Comparison of ENCODE assay signal across 11 cellular contexts in genomic region chr7:30308392-30308791, GRCh38. TPM values are rescaled to one million over a fixed set of nuclear protein-coding genes. Genes with fewer than 3 reads are reported as not detected.
DNase-seq lines count a peak whose midpoint lies in the region; ATAC-seq, FAIRE-seq and TF ChIP-seq lines count a peak whose summit lies in the region.
"Had no signal": no experiment of that assay in that cellular context is flagged by ENCODE, and none has a peak within 500 bp of the region (broad histone marks: within the 10 kb centered on the region; RNA-seq: fewer than 3 reads in every experiment).

No MANE protein-coding gene starts in this region.

- DNase-seq in NOMO-1 treated with DMSO at 0.1 percent for 48 hours (lab: John Stamatoyannopoulos, UW; ENCODE audit: unreplicated experiment) (peak; percentile 9), NOMO-1 (lab: John Stamatoyannopoulos, UW; ENCODE audit: unreplicated experiment in 2 of 2) (no peak), RPMI7951 (ENCODE audit: low read depth) (peak; percentile 42), HepG2 (ENCODE audit: low spot score) (no peak), esophagus squamous epithelium (lab: John Stamatoyannopoulos, UW) (no peak), ovary (no peak)
- DNase-seq: left colon; stimulated activated CD4-positive, alpha-beta T cell treated with anti-CD3 and anti-CD28 coated beads, Interleukin-15, amount 100 ng/mL, for 24 hours; WERI-Rb-1 had no signal

- no peak overlapping the region for H2AFZ ChIP-seq in HepG2 (ENCODE audit: low read length)

- in situ Hi-C loops in HepG2 (cut with HindIII; ENCODE audit: extremely low pct_ligation_motif_present, low pct_unique_long_range_greater_than_20kb): no loop called here

- H3K36me3 ChIP-seq in HepG2 (replicated peaks in 1 of 2; ENCODE audit: control insufficient read depth in 1 of 2, insufficient read depth in 2 of 2, low read length in 2 of 2) (no peaks in the 10 kb centered on the region), esophagus squamous epithelium (no peaks in the 10 kb centered on the region), ovary (no peaks in the 10 kb centered on the region)
- H3K36me3 ChIP-seq: WERI-Rb-1 had no signal

- ATAC-seq in HG03378 (IDR thresholded peaks at IDR 0.05; ENCODE audit: unreplicated experiment) (peak; percentile 57), HepG2 (no peak), GM21717 (IDR thresholded peaks at IDR 0.05; ENCODE audit: unreplicated experiment) (no peak)
- ATAC-seq: left colon had no signal

- no TSS peak for BruUV-seq in HepG2 (replicated peaks; lab: Mats Ljungman, UMichigan)

- CTCF ChIA-PET in HepG2 (lab: Yijun Ruan, JAX; ENCODE audit: low intra/inter-chr PET ratio, low total read pairs): no interaction called here

- no peaks in the 10 kb centered on the region for H4K20me1 ChIP-seq in HepG2 (ENCODE audit: insufficient read depth, low read length)

- TF ChIP-seq CTCF in HepG2 (CRISPR knock-in tag; IDR thresholded peaks at IDR 0.05) (no peak), esophagus squamous epithelium (IDR thresholded peaks at IDR 0.05) (no peak), ovary (IDR thresholded peaks at IDR 0.05) (no peak)

- H3K27me3 ChIP-seq in HepG2 (ENCODE audit: control insufficient read depth in 1 of 2, insufficient read depth in 2 of 2, low read length in 2 of 2) (no peaks in the 10 kb centered on the region), esophagus squamous epithelium (no peaks in the 10 kb centered on the region), ovary (no peaks in the 10 kb centered on the region)

- peaks cover 80% of the 10 kb centered on the region for H3K79me2 ChIP-seq in HepG2 (ENCODE audit: insufficient read depth, low read length)

- intact Hi-C loops in HepG2 (cut with micrococcal nuclease; ENCODE audit: unreplicated experiment) (no loop called here), esophagus squamous epithelium (cut with DNase I) (no loop called here), ovary (cut with DNase I) (no loop called here)

- H3K9ac ChIP-seq in HepG2 (ENCODE audit: insufficient read depth, low read depth, low read length): no peak overlapping the region

- no peak overlapping the region for H3K4me2 ChIP-seq in HepG2 (ENCODE audit: low read depth, low read length)

- no peak for TF ChIP-seq EP300 in HepG2 (IDR thresholded peaks at IDR 0.05; ENCODE audit: low read depth in 2 of 2, low read length in 2 of 2)
- TF ChIP-seq EP300 in HepG2 (CRISPR knock-in tag; IDR thresholded peaks at IDR 0.05; ENCODE audit: borderline replicate concordance): no peak
- TF ChIP-seq EP300 in ovary (IDR thresholded peaks at IDR 0.05): no peak

- H3K4me1 ChIP-seq in HepG2 (ENCODE audit: insufficient read depth, low read length) (peaks cover 42% of the 10 kb centered on the region), esophagus squamous epithelium (peaks cover 0 to 88% (median 11%) of the 10 kb centered on the region in 3 donors), ovary (ENCODE audit: insufficient read depth) (no peaks in the 10 kb centered on the region)

- no peak for TF ChIP-seq RAD21 in HepG2 (CRISPR knock-in tag; IDR thresholded peaks at IDR 0.05)

- H3K4me3 ChIP-seq in HepG2 (replicated peaks in 1 of 3; ENCODE audit: insufficient read depth in 1 of 3, low read depth in 2 of 3, low read length in 3 of 3): no peak overlapping the region
- H3K4me3 ChIP-seq in esophagus squamous epithelium: no peak overlapping the region
- H3K4me3 ChIP-seq in ovary: no peak overlapping the region

- TF ChIP-seq POLR2A in HepG2 (IDR thresholded peaks at IDR 0.05; ENCODE audit: insufficient read depth in 1 of 2, low read depth in 2 of 2, low read length in 2 of 2): no peak
- no peak for TF ChIP-seq POLR2A in esophagus squamous epithelium (IDR thresholded peaks at IDR 0.05)
- TF ChIP-seq POLR2A in ovary (IDR thresholded peaks at IDR 0.05): no peak

- FAIRE-seq in HepG2 (lab: Jason Lieb, UNC): no peak

- H3K27ac ChIP-seq in HepG2 (ENCODE audit: extremely low read length, insufficient read depth, low read length) (no peak overlapping the region), esophagus squamous epithelium (no peak overlapping the region), ovary (no peak overlapping the region)
- H3K27ac ChIP-seq: WERI-Rb-1 had no signal

- POLR2A ChIA-PET in HepG2 (lab: Yijun Ruan, JAX): no interaction called here

- 100% methylated on average over 2 of the region's 2 CpGs for whole genome bisulfite sequencing in HepG2 (ENCODE audit: low lambda C conversion rate)
- 71 to 81% methylated on average over 2 of the region's 2 CpGs for WGBS in esophagus squamous epithelium, 2 donors
- 95 to 100% (median 98%) methylated on average over 2 of the region's 2 CpGs for WGBS in ovary, 3 donors

- no peaks in the 10 kb centered on the region for H3K9me3 ChIP-seq in HepG2 (ENCODE audit: low read length)
- H3K9me3 ChIP-seq in esophagus squamous epithelium: no peaks in the 10 kb centered on the region
- no peaks in the 10 kb centered on the region for H3K9me3 ChIP-seq in ovary

TF ChIP-seq in HepG2, 621 proteins besides CTCF, POLR2A, EP300 and RAD21:
- TF ChIP-seq MAFF (IDR thresholded peaks at IDR 0.05; ENCODE audit: low read depth, low read length): peak; percentile 88
- TF ChIP-seq NFE2 (CRISPR knock-in tag; IDR thresholded peaks at IDR 0.05): peak; percentile 46; the same call in 1 of the 2 replicates
- TF ChIP-seq MAFK (conservative IDR thresholded peaks at IDR 0.05 in 1 of 2, IDR thresholded peaks at IDR 0.05 in 1 of 2; ENCODE audit: low read length in 2 of 2): peak; percentile 92 to 93
- TF ChIP-seq ZFYVE20 (CRISPR knock-in tag; IDR thresholded peaks at IDR 0.05; ENCODE audit: borderline replicate concordance, low read depth): no peak
- peak; percentile 97 for TF ChIP-seq NFE2L2 (IDR thresholded peaks at IDR 0.05; ENCODE audit: low read length)
- peak; percentile 29; the same call in 1 of the 2 replicates for TF ChIP-seq MAFG (CRISPR knock-in tag; IDR thresholded peaks at IDR 0.05)
- no peak for TF ChIP-seq LCORL (IDR thresholded peaks at IDR 0.05)
- no peak for TF ChIP-seq LCORL (CRISPR knock-in tag; IDR thresholded peaks at IDR 0.05)

RNA-seq across cellular contexts. Expression of gene ZNRF2, which starts 24.0 kb away (rescaled TPM):
- total RNA-seq in RPMI7951 (2014; rRNA removed; shearing (Covaris generic)): 15.1 and 18.8 TPM in 2 replicates
- total RNA-seq in HepG2 (2016; rRNA removed; fragmentation: Illumina TruSeq; extraction: Trizol) (6.9 and 7.7 TPM in 2 replicates), esophagus squamous epithelium (10 to 100 TPM; 19.6 to 26.3 (median 22.5) TPM), ovary (10 to 100 TPM in 6 of 7 donors, 1 to 10 TPM in 1; 9.8 to 24.8 (median 12.1) TPM)
- 3.0 and 3.2 TPM in 2 replicates for total RNA-seq in HepG2 (2016; cell fraction: cytosol; rRNA removed; fragmentation: Illumina TruSeq; extraction: Trizol; ENCODE audit: low read depth)
- 7.3 and 7.6 TPM in 2 replicates for total RNA-seq in HepG2 (2016; cell fraction: insoluble cytoplasmic fraction; rRNA removed; fragmentation: Illumina TruSeq; extraction: Trizol)
- 6.7 and 7.1 TPM in 2 replicates for total RNA-seq in HepG2 (2016; cell fraction: membrane; rRNA removed; fragmentation: Illumina TruSeq; extraction: Trizol)
- 13.5 and 14.4 TPM in 2 replicates for total RNA-seq in HepG2 (2016; cell fraction: nucleus; rRNA removed; fragmentation: Illumina TruSeq; extraction: Trizol)
- polyA plus RNA-seq in HepG2 (2011; rRNA removed) (2.6 and 3.5 TPM in 2 replicates), ovary (1 to 10 TPM; 3.0 to 8.6 TPM)
- polyA plus RNA-seq in HepG2 (2011; cell fraction: cytosol; rRNA removed): 1.8 and 2.3 TPM in 2 replicates
- 3.4 TPM in 2 replicates for polyA plus RNA-seq in HepG2 (2011; cell fraction: nucleus; rRNA removed)
- 3.9 and 4.5 TPM in 2 replicates for polyA plus RNA-seq in HepG2 (2012)
- polyA plus RNA-seq in HepG2 (2016; cell fraction: cytosol; fragmentation: Illumina TruSeq; extraction: Trizol; ENCODE audit: low read depth): 2.5 and 2.9 TPM in 2 replicates
- polyA plus RNA-seq in HepG2 (2016; cell fraction: insoluble cytoplasmic fraction; fragmentation: Illumina TruSeq; extraction: Trizol; ENCODE audit: low read depth): 8.1 and 8.6 TPM in 2 replicates
- polyA plus RNA-seq in HepG2 (2016; cell fraction: membrane; fragmentation: Illumina TruSeq; extraction: Trizol; ENCODE audit: low read depth): 5.2 and 5.5 TPM in 2 replicates
- polyA plus RNA-seq in HepG2 (2016; cell fraction: nucleus; fragmentation: Illumina TruSeq; extraction: Trizol; ENCODE audit: insufficient read depth, low read depth): 7.3 and 7.8 TPM in 2 replicates
- 1.5 and 1.9 TPM in 2 replicates for polyA minus RNA-seq in HepG2 (2011; rRNA and poly(A)+ RNA removed; ENCODE audit: low replicate concordance)
- 5.7 and 6.2 TPM in 2 replicates for polyA minus RNA-seq in HepG2 (2011; cell fraction: cytosol; rRNA and poly(A)+ RNA removed)
- 21.9 and 25.9 TPM in 2 replicates for polyA minus RNA-seq in HepG2 (2011; cell fraction: nucleus; rRNA and poly(A)+ RNA removed)

Comparison
In these comparisons a context has a peak if more than half of its experiments do, and no peak if none do; other contexts are left out.
1. DNase-seq: peak in NOMO-1 treated with DMSO at 0.1 percent for 48 hours (single experiment) and RPMI7951 (single experiment); none in NOMO-1 (0 of 2), HepG2 (single experiment), esophagus squamous epithelium (single experiment) and ovary (0 of 5).